ENCODE assay signal across 9 cellular contexts in genomic region chr3:135918600-135918999, GRCh38. TPM values are rescaled to one million over a fixed set of nuclear protein-coding genes. Genes with fewer than 3 reads are reported as not detected.
DNase-seq lines count a peak whose midpoint lies in the region; ATAC-seq and TF ChIP-seq lines count a peak whose summit lies in the region.
"Had no signal": no experiment of that assay in that cellular context is flagged by ENCODE, and none has a peak within 500 bp of the region (broad histone marks: within the 10 kb centered on the region; RNA-seq: fewer than 3 reads in every experiment).

No MANE protein-coding gene starts in this region.

- CTCF ChIA-PET in RWPE1 (lab: Yijun Ruan, JAX), result interaction anchor here (0.6 to 2.0 kb wide), 4 partner anchors 20 to 135 kb away, joined by 3 to 10 read pairs (median 3); no protein-coding TSS in a partner anchor

- no peak overlapping the region for H3K27ac ChIP-seq in RWPE1
- no peak overlapping the region for H3K27ac ChIP-seq in prostate gland

- peak; percentile 20 for TF ChIP-seq CTCF in GM12865 (IDR thresholded peaks at IDR 0.05; ENCODE audit: insufficient read depth, low read depth, low read length, missing control alignments)
- TF ChIP-seq CTCF in RWPE1 (conservative IDR thresholded peaks at IDR 0.05; ENCODE audit: low read depth), result 0 out of 2 replicates have a peak, but pooled peaks have one; percentile 18
- TF ChIP-seq CTCF in fibroblast of the aortic adventitia (IDR thresholded peaks at IDR 0.05; ENCODE audit: insufficient read depth, low read length), result peak; percentile 52
- peak in 3 of 4 experiments; percentile 26 to 55 (median 34) for TF ChIP-seq CTCF in prostate gland (IDR thresholded peaks at IDR 0.05)
- no peak for TF ChIP-seq CTCF in lower leg skin (IDR thresholded peaks at IDR 0.05)

- peaks cover 8% of the 10 kb centered on the region for H3K27me3 Mint-ChIP-seq in activated T-helper 1 cell treated with anti-CD3 and anti-CD28 coated beads, Interleukin-12 subunit alpha, Interleukin-12 subunit beta, Interleukin-2, Interleukin-4 antibody, amounts not matched to agents 30 ng/mL and 10 ng/mL and 1 ng/mL, durations not matched to agents 14 hours and 24 hours and 36 hours (ENCODE audit: insufficient read depth)

- H3K4me3 Mint-ChIP-seq in activated T-helper 1 cell treated with anti-CD3 and anti-CD28 coated beads, Interleukin-12 subunit alpha, Interleukin-12 subunit beta, Interleukin-2, Interleukin-4 antibody, amounts not matched to agents 30 ng/mL and 10 ng/mL and 1 ng/mL, durations not matched to agents 14 hours and 24 hours and 36 hours, result no peak overlapping the region
- H3K4me3 Mint-ChIP-seq: T-helper 2 cell treated with Interferon-gamma antibody and Interleukin-4, amounts not matched to agents 5 μg/mL and 100 μg/mL, for 36 hours had no signal

- no peak overlapping the region for H3K27ac Mint-ChIP-seq in activated T-helper 1 cell treated with anti-CD3 and anti-CD28 coated beads, Interleukin-12 subunit alpha, Interleukin-12 subunit beta, Interleukin-2, Interleukin-4 antibody, amounts not matched to agents 30 ng/mL and 10 ng/mL and 1 ng/mL, durations not matched to agents 14 hours and 24 hours and 36 hours
- H3K27ac Mint-ChIP-seq: T-helper 2 cell treated with Interferon-gamma antibody and Interleukin-4, amounts not matched to agents 5 μg/mL and 100 μg/mL, for 36 hours had no signal

- no peak for TF ChIP-seq POLR2A in prostate gland (IDR thresholded peaks at IDR 0.05)
- no peak for TF ChIP-seq POLR2A in lower leg skin (IDR thresholded peaks at IDR 0.05)

- POLR2A ChIA-PET in RWPE1 (lab: Yijun Ruan, JAX; ENCODE audit: low non-redundant PET), result no interaction called here

- WGBS in prostate gland, result 50% methylated on average over 1 of the region's 1 CpG
- 35 to 40% methylated on average over 1 of the region's 1 CpG for WGBS in lower leg skin, 2 donors

- no peaks in the 10 kb centered on the region for H3K4me1 Mint-ChIP-seq in activated T-helper 1 cell treated with anti-CD3 and anti-CD28 coated beads, Interleukin-12 subunit alpha, Interleukin-12 subunit beta, Interleukin-2, Interleukin-4 antibody, amounts not matched to agents 30 ng/mL and 10 ng/mL and 1 ng/mL, durations not matched to agents 14 hours and 24 hours and 36 hours (ENCODE audit: low read depth)

- no peaks in the 10 kb centered on the region for H3K9me3 ChIP-seq in prostate gland

- H3K9me3 Mint-ChIP-seq in activated T-helper 1 cell treated with anti-CD3 and anti-CD28 coated beads, Interleukin-12 subunit alpha, Interleukin-12 subunit beta, Interleukin-2, Interleukin-4 antibody, amounts not matched to agents 30 ng/mL and 10 ng/mL and 1 ng/mL, durations not matched to agents 14 hours and 24 hours and 36 hours, result no peaks in the 10 kb centered on the region
- H3K9me3 Mint-ChIP-seq: T-helper 2 cell treated with Interferon-gamma antibody and Interleukin-4, amounts not matched to agents 5 μg/mL and 100 μg/mL, for 36 hours had no signal

- H3K27me3 ChIP-seq in prostate gland (replicated peaks; ENCODE audit: insufficient read depth), result no peaks in the 10 kb centered on the region

- no peaks in the 10 kb centered on the region for H3K4me1 ChIP-seq in prostate gland (replicated peaks)

- H3K36me3 Mint-ChIP-seq in activated T-helper 1 cell treated with anti-CD3 and anti-CD28 coated beads, Interleukin-12 subunit alpha, Interleukin-12 subunit beta, Interleukin-2, Interleukin-4 antibody, amounts not matched to agents 30 ng/mL and 10 ng/mL and 1 ng/mL, durations not matched to agents 14 hours and 24 hours and 36 hours (ENCODE audit: low read depth), result no peaks in the 10 kb centered on the region

- intact Hi-C loops in prostate gland (cut with DNase I), result loop anchor here (2.0 kb wide), 1 partner anchor 124 kb away; no protein-coding TSS in a partner anchor
- intact Hi-C loops in lower leg skin (cut with DNase I; ENCODE audit: low total_unique reads), result no loop called here
- intact Hi-C loops in activated T-helper 1 cell treated with anti-CD3 and anti-CD28 coated beads, Interleukin-12 subunit alpha, Interleukin-12 subunit beta, Interleukin-2, Interleukin-4 antibody, amounts not matched to agents 30 ng/mL and 10 ng/mL and 1 ng/mL, durations not matched to agents 14 hours and 24 hours and 36 hours (cut with micrococcal nuclease), result loop anchor here (2.0 kb wide), 1 partner anchor 124 kb away; no protein-coding TSS in a partner anchor

- H3K4me3 ChIP-seq in GM12865 (ENCODE audit: low read depth, low read length) (no peak overlapping the region), fibroblast of the aortic adventitia (ENCODE audit: low read depth, low read length) (no peak overlapping the region), prostate gland (no peak overlapping the region), lower leg skin (ENCODE audit: low read depth, poor library complexity, severe bottlenecking) (no peak overlapping the region)

- DNase-seq in GM12865 (ENCODE audit: low read depth), result peak; percentile 8
- peak; percentile 38 for DNase-seq in RWPE1 (ENCODE audit: low spot score)
- peak; percentile 73 for DNase-seq in fibroblast of the aortic adventitia (ENCODE audit: low read depth)
- no peak for DNase-seq in prostate gland (ENCODE audit: low spot score)
- DNase-seq in lower leg skin (ENCODE audit: low spot score in 2 of 2), result no peak
- DNase-seq in activated T-helper 1 cell treated with anti-CD3 and anti-CD28 coated beads, Interleukin-12 subunit alpha, Interleukin-12 subunit beta, Interleukin-2, Interleukin-4 antibody, amounts not matched to agents 30 ng/mL and 10 ng/mL and 1 ng/mL, durations not matched to agents 14 hours and 24 hours and 36 hours (ENCODE audit: low spot score), result no peak

- no peaks in the 10 kb centered on the region for H3K36me3 ChIP-seq in prostate gland

- ATAC-seq in GM19351 (IDR thresholded peaks at IDR 0.05; ENCODE audit: unreplicated experiment) (no peak), HG03342 (IDR thresholded peaks at IDR 0.05; ENCODE audit: unreplicated experiment) (no peak)

RNA-seq across cellular contexts. Expression of gene PPP2R3A, which starts 46.9 kb away (rescaled TPM):
- total RNA-seq in fibroblast of the aortic adventitia (ENCODE audit: low replicate concordance), result 16.1 and 17.9 TPM in 2 replicates
- 10 to 100 TPM in 1 of 2 donors, 1 to 10 TPM in 1; 9.0 to 25.9 TPM for total RNA-seq in prostate gland
- total RNA-seq in lower leg skin, result 10 to 100 TPM; 36.8 to 39.7 (median 38.5) TPM
- total RNA-seq in activated T-helper 1 cell treated with anti-CD3 and anti-CD28 coated beads, Interleukin-12 subunit alpha, Interleukin-12 subunit beta, Interleukin-2, Interleukin-4 antibody, amounts not matched to agents 30 ng/mL and 10 ng/mL and 1 ng/mL, durations not matched to agents 14 hours and 24 hours and 36 hours, result 0.15 TPM in 1 of 2 replicates, not detected in the other

Comparison
In these comparisons a context has a peak if more than half of its experiments do, and no peak if none do; other contexts are left out.
1. DNase-seq: peak in GM12865 (single experiment), RWPE1 (single experiment) and fibroblast of the aortic adventitia (single experiment); none in prostate gland (single experiment), lower leg skin (0 of 2) and activated T-helper 1 cell treated with anti-CD3 and anti-CD28 coated beads, Interleukin-12 subunit alpha, Interleukin-12 subunit beta, Interleukin-2, Interleukin-4 antibody, amounts not matched to agents 30 ng/mL and 10 ng/mL and 1 ng/mL, durations not matched to agents 14 hours and 24 hours and 36 hours (single experiment).
2. CTCF ChIP-seq: peak in GM12865 (single experiment), RWPE1 (single experiment), fibroblast of the aortic adventitia (single experiment) and prostate gland (3 of 4); none in lower leg skin (0 of 3).